ENCODE assay signal across 1 cellular context in genomic region chr17:32007463-32008298, GRCh38.
TF ChIP-seq lines count a peak whose summit lies in the region.

No MANE protein-coding gene starts in this region.

TF ChIP-seq in HEK293, 187 proteins besides CTCF, POLR2A, EP300 and RAD21 (continued from another document and continues in another):
- TF ChIP-seq EGR2 (tag by site-specific recombination; IDR thresholded peaks at IDR 0.05; ENCODE audit: low read depth) = 0 out of 2 replicates have a peak, but pooled peaks have one; percentile 29
- no peak for TF ChIP-seq ZNF354C (tag by site-specific recombination; IDR thresholded peaks at IDR 0.05; ENCODE audit: borderline replicate concordance, low read depth)
- TF ChIP-seq ZNF114 (tag by site-specific recombination; IDR thresholded peaks at IDR 0.05) = no peak
- no peak for TF ChIP-seq REPIN1 (tag by site-specific recombination; IDR thresholded peaks at IDR 0.05; ENCODE audit: low read depth)
- no peak for TF ChIP-seq ZNF830 (tag by site-specific recombination; IDR thresholded peaks at IDR 0.05; ENCODE audit: low read depth)
- TF ChIP-seq TCF7L2 (IDR thresholded peaks at IDR 0.05; ENCODE audit: borderline replicate concordance, low read depth, low read length) = no peak
- TF ChIP-seq SETDB1 (IDR thresholded peaks at IDR 0.05; ENCODE audit: insufficient read length, low read length) = no peak
- peak; percentile 73 for TF ChIP-seq ZNF398 (tag by site-specific recombination; IDR thresholded peaks at IDR 0.05)
- peak; percentile 61; the same call in 1 of the 2 replicates for TF ChIP-seq ZBTB20 (tag by site-specific recombination; IDR thresholded peaks at IDR 0.05)
- no peak for TF ChIP-seq ZNF560 (tag by site-specific recombination; IDR thresholded peaks at IDR 0.05; ENCODE audit: borderline replicate concordance)
- no peak for TF ChIP-seq ZNF654 (tag by site-specific recombination; IDR thresholded peaks at IDR 0.05; ENCODE audit: low read depth)
- no peak for TF ChIP-seq ZNF311 (tag by site-specific recombination; IDR thresholded peaks at IDR 0.05; ENCODE audit: borderline replicate concordance)
- no peak for TF ChIP-seq ATF2 (tag by site-specific recombination; IDR thresholded peaks at IDR 0.05; ENCODE audit: low read depth)
- TF ChIP-seq ZNF548 (tag by site-specific recombination; IDR thresholded peaks at IDR 0.05) = no peak
- no peak for TF ChIP-seq ZNF341 (tag by site-specific recombination; IDR thresholded peaks at IDR 0.05; ENCODE audit: low read depth)
- TF ChIP-seq ZNF24 (tag by site-specific recombination; IDR thresholded peaks at IDR 0.05) = 0 out of 2 replicates have a peak, but pooled peaks have one; percentile 63
- no peak for TF ChIP-seq HOXA7 (CRISPR knock-in tag; IDR thresholded peaks at IDR 0.05; ENCODE audit: borderline replicate concordance)
- TF ChIP-seq YY2 (tag by site-specific recombination; IDR thresholded peaks at IDR 0.05) = peak; percentile 53
- TF ChIP-seq TRIM28 (IDR thresholded peaks at IDR 0.05; ENCODE audit: borderline replicate concordance, low read length) = no peak
- TF ChIP-seq ZNF23 (tag by site-specific recombination; IDR thresholded peaks at IDR 0.05; ENCODE audit: borderline replicate concordance) = no peak
- TF ChIP-seq ZNF175 (tag by site-specific recombination; IDR thresholded peaks at IDR 0.05) = no peak
- TF ChIP-seq KLF17 (tag by site-specific recombination; IDR thresholded peaks at IDR 0.05) = peak; percentile 52
- TF ChIP-seq ZNF148 (tag by site-specific recombination; IDR thresholded peaks at IDR 0.05; ENCODE audit: borderline replicate concordance) = no peak
- TF ChIP-seq ZNF391 (tag by site-specific recombination; IDR thresholded peaks at IDR 0.05; ENCODE audit: borderline replicate concordance, low read depth) = 0 out of 2 replicates have a peak, but pooled peaks have one; percentile 14
- TF ChIP-seq ZNF146 (tag by site-specific recombination; IDR thresholded peaks at IDR 0.05) = no peak
- TF ChIP-seq GLI4 (tag by site-specific recombination; IDR thresholded peaks at IDR 0.05) = no peak
- TF ChIP-seq ZNF221 (tag by site-specific recombination; IDR thresholded peaks at IDR 0.05; ENCODE audit: borderline replicate concordance) = no peak
- TF ChIP-seq MZF1 (tag by site-specific recombination; IDR thresholded peaks at IDR 0.05; ENCODE audit: borderline replicate concordance) = peak; percentile 64
- TF ChIP-seq ZBTB26 (tag by site-specific recombination; optimal IDR thresholded peaks at IDR 0.05) = peak; percentile 34
- TF ChIP-seq KLF8 (tag by site-specific recombination; IDR thresholded peaks at IDR 0.05) = peak; percentile 58; the same call in 1 of the 2 replicates
- no peak for TF ChIP-seq AEBP2 (tag by site-specific recombination; IDR thresholded peaks at IDR 0.05; ENCODE audit: borderline replicate concordance)
- peak; percentile 76; the same call in 1 of the 2 replicates for TF ChIP-seq ZBTB48 (tag by site-specific recombination; IDR thresholded peaks at IDR 0.05)
- TF ChIP-seq ZNF521 (tag by site-specific recombination; IDR thresholded peaks at IDR 0.05) = no peak
- TF ChIP-seq ZBTB7A (tag by site-specific recombination; IDR thresholded peaks at IDR 0.05; ENCODE audit: low read depth) = 0 out of 2 replicates have a peak, but pooled peaks have one; percentile 17
- no peak for TF ChIP-seq ZNF292 (tag by site-specific recombination; IDR thresholded peaks at IDR 0.05; ENCODE audit: borderline replicate concordance, low read depth)
- no peak for TF ChIP-seq ZNF18 (tag by site-specific recombination; IDR thresholded peaks at IDR 0.05)
- no peak for TF ChIP-seq HIC1 (tag by site-specific recombination; IDR thresholded peaks at IDR 0.05)
- TF ChIP-seq ZNF223 (tag by site-specific recombination; IDR thresholded peaks at IDR 0.05) = no peak
- TF ChIP-seq ZNF266 (tag by site-specific recombination; IDR thresholded peaks at IDR 0.05; ENCODE audit: low read depth) = no peak
- no peak for TF ChIP-seq ZNF626 (tag by site-specific recombination; IDR thresholded peaks at IDR 0.05)
- peak; percentile 45; the same call in 1 of the 2 replicates for TF ChIP-seq ZNF10 (tag by site-specific recombination; IDR thresholded peaks at IDR 0.05)
- peak; percentile 86 for TF ChIP-seq ZNF600 (tag by site-specific recombination; IDR thresholded peaks at IDR 0.05)
- TF ChIP-seq ZNF280D (tag by site-specific recombination; IDR thresholded peaks at IDR 0.05) = no peak
- TF ChIP-seq ZNF776 (tag by site-specific recombination; IDR thresholded peaks at IDR 0.05; ENCODE audit: borderline replicate concordance) = no peak
- no peak for TF ChIP-seq ZNF416 (tag by site-specific recombination; IDR thresholded peaks at IDR 0.05)
- no peak; the same call in 1 of the 2 replicates for TF ChIP-seq FEZF1 (tag by site-specific recombination; IDR thresholded peaks at IDR 0.05)
- TF ChIP-seq ZBTB6 (tag by site-specific recombination; IDR thresholded peaks at IDR 0.05) = no peak
